Comparison of ENCODE assay signal across 1 cellular context in genomic region chr16:28502290-28502689, GRCh38.
A peak's percentile ranks its signal among the peaks of the same experiment; 100 is the strongest.
TF ChIP-seq lines count a peak whose summit lies in the region.

No MANE protein-coding gene starts in this region.

TF ChIP-seq in HEK293, 187 proteins besides CTCF, POLR2A, EP300 and RAD21 (continued from another document):
- 0 out of 2 replicates have a peak, but pooled peaks have one; percentile 33 for TF ChIP-seq ZNF776 (tag by site-specific recombination; IDR thresholded peaks at IDR 0.05; ENCODE audit: borderline replicate concordance)
- no peak for TF ChIP-seq ZSCAN23 (tag by site-specific recombination; IDR thresholded peaks at IDR 0.05)
- no peak for TF ChIP-seq ZNF239 (tag by site-specific recombination; IDR thresholded peaks at IDR 0.05)
- no peak for TF ChIP-seq ZNF16 (tag by site-specific recombination; IDR thresholded peaks at IDR 0.05; ENCODE audit: low read depth)
- TF ChIP-seq ZNF670 (tag by site-specific recombination; IDR thresholded peaks at IDR 0.05; ENCODE audit: low read depth) = no peak
- TF ChIP-seq PRDM4 (tag by site-specific recombination; IDR thresholded peaks at IDR 0.05) = no peak
- no peak for TF ChIP-seq ZFHX2 (tag by site-specific recombination; conservative IDR thresholded peaks at IDR 0.05)
- TF ChIP-seq ZNF514 (tag by site-specific recombination; IDR thresholded peaks at IDR 0.05) = no peak
- no peak for TF ChIP-seq ZBTB48 (tag by site-specific recombination; IDR thresholded peaks at IDR 0.05)
- no peak for TF ChIP-seq ZNF658 (tag by site-specific recombination; IDR thresholded peaks at IDR 0.05)
